Comparison of ENCODE assay signal across 1 cellular context in the genomic region with DNA sequence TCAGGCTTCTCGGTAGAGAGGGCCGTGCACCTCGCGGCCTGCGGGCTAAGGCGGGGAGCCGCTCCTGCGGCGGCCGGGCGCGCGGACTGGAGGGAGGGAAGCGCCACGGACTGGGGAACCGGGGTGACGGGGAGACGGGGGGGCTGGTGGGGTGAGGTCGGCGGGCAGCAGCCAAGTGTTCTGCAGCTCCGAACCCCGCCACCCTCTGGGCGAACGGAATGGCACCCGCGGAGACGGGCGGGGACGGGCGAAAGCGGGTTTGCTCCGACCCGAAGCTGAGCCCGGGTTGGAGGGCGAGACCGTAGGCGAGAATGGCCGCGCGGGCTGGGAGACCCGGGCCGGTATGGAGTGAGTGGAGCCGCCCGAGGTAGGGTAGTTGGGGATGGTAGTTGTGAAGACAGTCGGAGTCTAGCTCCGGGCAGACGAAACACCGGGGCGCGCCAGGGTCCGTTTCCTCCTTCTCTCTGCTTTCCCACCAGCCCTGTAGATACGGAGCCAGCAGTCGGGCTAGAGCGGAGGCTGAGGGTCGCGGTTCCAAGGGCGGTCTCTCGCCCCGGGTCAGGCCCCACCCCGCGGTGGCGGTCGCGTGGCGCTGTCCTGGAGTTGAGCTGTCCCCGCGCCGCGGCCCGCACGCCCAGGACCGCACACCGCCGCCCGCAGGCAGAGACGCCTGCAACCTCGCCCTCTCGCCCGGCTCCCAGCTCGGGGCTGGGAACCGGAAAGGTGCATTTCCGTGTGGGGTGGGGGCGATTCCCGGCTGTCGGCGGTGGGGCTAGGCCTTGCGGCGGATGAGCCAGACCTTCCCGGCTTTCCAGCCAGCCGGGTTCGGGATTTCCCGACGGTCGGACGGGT.
TF ChIP-seq lines count a peak whose summit lies in the region.

No MANE protein-coding gene starts in this region.

TF ChIP-seq in GM23338, 12 proteins besides CTCF, POLR2A, EP300 and RAD21 (continued from another document):
- TF ChIP-seq, protein P1, sequence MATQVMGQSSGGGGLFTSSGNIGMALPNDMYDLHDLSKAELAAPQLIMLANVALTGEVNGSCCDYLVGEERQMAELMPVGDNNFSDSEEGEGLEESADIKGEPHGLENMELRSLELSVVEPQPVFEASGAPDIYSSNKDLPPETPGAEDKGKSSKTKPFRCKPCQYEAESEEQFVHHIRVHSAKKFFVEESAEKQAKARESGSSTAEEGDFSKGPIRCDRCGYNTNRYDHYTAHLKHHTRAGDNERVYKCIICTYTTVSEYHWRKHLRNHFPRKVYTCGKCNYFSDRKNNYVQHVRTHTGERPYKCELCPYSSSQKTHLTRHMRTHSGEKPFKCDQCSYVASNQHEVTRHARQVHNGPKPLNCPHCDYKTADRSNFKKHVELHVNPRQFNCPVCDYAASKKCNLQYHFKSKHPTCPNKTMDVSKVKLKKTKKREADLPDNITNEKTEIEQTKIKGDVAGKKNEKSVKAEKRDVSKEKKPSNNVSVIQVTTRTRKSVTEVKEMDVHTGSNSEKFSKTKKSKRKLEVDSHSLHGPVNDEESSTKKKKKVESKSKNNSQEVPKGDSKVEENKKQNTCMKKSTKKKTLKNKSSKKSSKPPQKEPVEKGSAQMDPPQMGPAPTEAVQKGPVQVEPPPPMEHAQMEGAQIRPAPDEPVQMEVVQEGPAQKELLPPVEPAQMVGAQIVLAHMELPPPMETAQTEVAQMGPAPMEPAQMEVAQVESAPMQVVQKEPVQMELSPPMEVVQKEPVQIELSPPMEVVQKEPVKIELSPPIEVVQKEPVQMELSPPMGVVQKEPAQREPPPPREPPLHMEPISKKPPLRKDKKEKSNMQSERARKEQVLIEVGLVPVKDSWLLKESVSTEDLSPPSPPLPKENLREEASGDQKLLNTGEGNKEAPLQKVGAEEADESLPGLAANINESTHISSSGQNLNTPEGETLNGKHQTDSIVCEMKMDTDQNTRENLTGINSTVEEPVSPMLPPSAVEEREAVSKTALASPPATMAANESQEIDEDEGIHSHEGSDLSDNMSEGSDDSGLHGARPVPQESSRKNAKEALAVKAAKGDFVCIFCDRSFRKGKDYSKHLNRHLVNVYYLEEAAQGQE (IDR thresholded peaks at IDR 0.05; ENCODE audit: unreplicated experiment) = no peak
